8 cellular contexts compared by ENCODE assay signal in genomic region chr9:35749515-35750255, GRCh38. TPM values are rescaled to one million over a fixed set of nuclear protein-coding genes. Genes with fewer than 3 reads are reported as not detected.
DNase-seq lines count a peak whose midpoint lies in the region; ATAC-seq, FAIRE-seq and TF ChIP-seq lines count a peak whose summit lies in the region.

No MANE protein-coding gene starts in this region.

- H3K4me3 ChIP-seq in GM23338: peak overlapping the region; percentile 100
- H3K4me3 ChIP-seq in fibroblast of pulmonary artery (replicated peaks; ENCODE audit: low read depth, low read length): peak overlapping the region; percentile 94

- H3K4me2 ChIP-seq in GM23338: peak overlapping the region; percentile 99

- H3K4me1 ChIP-seq in GM23338 (ENCODE audit: insufficient read depth): peaks cover 30% of the 10 kb centered on the region

- peaks cover 24% of the 10 kb centered on the region for H3K4me1 Mint-ChIP-seq in GM23338
- peaks cover 49% of the 10 kb centered on the region for H3K4me1 Mint-ChIP-seq in activated T-cell treated with anti-CD3 and anti-CD28 coated beads, Interleukin-2, amount 50 U/mL, for 72 hours (ENCODE audit: low read depth)

- H3K79me2 ChIP-seq in GM23338 (replicated peaks; ENCODE audit: insufficient read depth): peaks cover 40% of the 10 kb centered on the region

- peak overlapping the region; percentile 90 for H3K4me3 Mint-ChIP-seq in GM23338
- peak overlapping the region; percentile 97 for H3K4me3 Mint-ChIP-seq in activated T-cell treated with anti-CD3 and anti-CD28 coated beads, Interleukin-2, amount 50 U/mL, for 72 hours

- peak; percentile 46 for ATAC-seq in GM23338
- peak; percentile 62 for ATAC-seq in activated T-cell treated with anti-CD3 and anti-CD28 coated beads, Interleukin-2, amount 50 U/mL, for 72 hours (replicated peaks in 1 of 2)

- TF ChIP-seq CTCF in GM10266 (IDR thresholded peaks at IDR 0.05; ENCODE audit: control insufficient read depth, insufficient read depth, low read depth, missing control alignments) (no peak), GM23338 (conservative IDR thresholded peaks at IDR 0.05; ENCODE audit: low read depth in 2 of 2) (no peak), fibroblast of pulmonary artery (IDR thresholded peaks at IDR 0.05; ENCODE audit: low read length, missing control alignments) (no peak)

- H3F3A ChIP-seq in GM23338 (replicated peaks; ENCODE audit: low read depth): peaks cover 13% of the 10 kb centered on the region

- no peaks in the 10 kb centered on the region for H3K27me3 ChIP-seq in GM23338 (ENCODE audit: insufficient read depth)

- H3K27me3 Mint-ChIP-seq in GM23338 (ENCODE audit: insufficient read depth, low read depth, poor library complexity): peaks cover 6% of the 10 kb centered on the region
- H3K27me3 Mint-ChIP-seq in activated T-cell treated with anti-CD3 and anti-CD28 coated beads, Interleukin-2, amount 50 U/mL, for 72 hours (ENCODE audit: low read depth): no peaks in the 10 kb centered on the region

- H3K9me2 ChIP-seq in GM23338 (ENCODE audit: insufficient read depth): no peaks in the 10 kb centered on the region

- H3K27ac ChIP-seq in GM23338 (ENCODE audit: low read depth): 0 out of 2 replicates have a peak overlapping the region, but pooled peaks have one; percentile 55

- peak overlapping the region; percentile 88 for H3K27ac Mint-ChIP-seq in GM23338
- peak overlapping the region; percentile 89 for H3K27ac Mint-ChIP-seq in activated T-cell treated with anti-CD3 and anti-CD28 coated beads, Interleukin-2, amount 50 U/mL, for 72 hours

- FAIRE-seq in HTR-8/SVneo (lab: Jason Lieb, UNC): no peak

- DNase-seq in GM10266 (ENCODE audit: extremely low spot score): peak; percentile 48
- peak; percentile 70 for DNase-seq in GM23338 (ENCODE audit: low spot score)
- peak; percentile 55 for DNase-seq in NAMALWA (ENCODE audit: low spot score)
- DNase-seq in activated T-cell treated with anti-CD3 and anti-CD28 coated beads, Interleukin-2, amount 50 U/mL, for 72 hours: peak; percentile 62 to 63
- no peak for DNase-seq in fibroblast of pulmonary artery (ENCODE audit: low read depth)
- peak in 30 of 56 donors; percentile 19 to 73 (median 50) for DNase-seq in nucleus accumbens (lab: John Stamatoyannopoulos, UW)
- no peak for DNase-seq in HTR-8/SVneo (ENCODE audit: insufficient read length, low spot score)
- DNase-seq in AG08396 (ENCODE audit: low spot score): no peak

- H4K20me1 ChIP-seq in GM23338 (replicated peaks; ENCODE audit: insufficient read depth): peaks cover 30% of the 10 kb centered on the region

- no peaks in the 10 kb centered on the region for H3K9me3 Mint-ChIP-seq in GM23338
- H3K9me3 Mint-ChIP-seq in activated T-cell treated with anti-CD3 and anti-CD28 coated beads, Interleukin-2, amount 50 U/mL, for 72 hours: no peaks in the 10 kb centered on the region

- H2AFZ ChIP-seq in GM23338: peak overlapping the region; percentile 97

- peaks cover 8% of the 10 kb centered on the region for H3K36me3 ChIP-seq in GM23338 (ENCODE audit: insufficient read depth)

- peaks cover 36% of the 10 kb centered on the region for H3K36me3 Mint-ChIP-seq in GM23338 (ENCODE audit: low read depth)
- peaks cover 2 to 5% of the 10 kb centered on the region in 2 donors for H3K36me3 Mint-ChIP-seq in activated T-cell treated with anti-CD3 and anti-CD28 coated beads, Interleukin-2, amount 50 U/mL, for 72 hours (ENCODE audit: insufficient read depth in 2 of 2)

TF ChIP-seq in GM23338, 12 proteins besides CTCF, POLR2A, EP300 and RAD21 (continues in another document):
- TF ChIP-seq JUNB (IDR thresholded peaks at IDR 0.05; ENCODE audit: unreplicated experiment): no peak
- TF ChIP-seq ETS1 (IDR thresholded peaks at IDR 0.05): no peak
- TF ChIP-seq ZNF114 (CRISPR knock-in tag; IDR thresholded peaks at IDR 0.05): no peak
- TF ChIP-seq REST (IDR thresholded peaks at IDR 0.05; ENCODE audit: unreplicated experiment): no peak
- TF ChIP-seq STAT1 (IDR thresholded peaks at IDR 0.05; ENCODE audit: unreplicated experiment): no peak
- no peak for TF ChIP-seq POLR2AphosphoS5 (IDR thresholded peaks at IDR 0.05; ENCODE audit: low read depth)

RNA-seq across cellular contexts. Expression of gene RGP1, which starts 0.6 kb away (rescaled TPM):
- total RNA-seq in GM23338 (2014; rRNA removed; shearing (Covaris generic)): 12.9 and 16.0 TPM in 2 replicates
- 2.7 and 2.8 TPM in 2 replicates for polyA plus RNA-seq in GM23338 (2016; fragmentation: Nextera tagmentation; extraction: Ambion mirVana)
- total RNA-seq in activated T-cell treated with anti-CD3 and anti-CD28 coated beads, Interleukin-2, amount 50 U/mL, for 72 hours: 10 to 100 TPM; 32.5 TPM

RNA-seq across cellular contexts. Expression of gene GBA2, which starts 0.7 kb away (rescaled TPM):
- total RNA-seq in GM23338 (2014; rRNA removed; shearing (Covaris generic)): 80.1 and 80.2 TPM in 2 replicates
- 32.1 and 32.8 TPM in 2 replicates for polyA plus RNA-seq in GM23338 (2016; fragmentation: Nextera tagmentation; extraction: Ambion mirVana)
- 10 to 100 TPM; 37.7 to 38.4 TPM for total RNA-seq in activated T-cell treated with anti-CD3 and anti-CD28 coated beads, Interleukin-2, amount 50 U/mL, for 72 hours

RNA-seq across cellular contexts. Expression of gene MSMP, which starts 4.4 kb away (rescaled TPM):
- not detected in 2 replicates for total RNA-seq in GM23338 (2014; rRNA removed; shearing (Covaris generic))
- 0.57 and 0.81 TPM in 2 replicates for polyA plus RNA-seq in GM23338 (2016; fragmentation: Nextera tagmentation; extraction: Ambion mirVana)
- total RNA-seq in activated T-cell treated with anti-CD3 and anti-CD28 coated beads, Interleukin-2, amount 50 U/mL, for 72 hours: not detected

RNA-seq across cellular contexts. Expression of gene CREB3, which starts 17.2 kb away (rescaled TPM):
- 24.9 and 32.4 TPM in 2 replicates for total RNA-seq in GM23338 (2014; rRNA removed; shearing (Covaris generic))
- 19.2 and 20.3 TPM in 2 replicates for polyA plus RNA-seq in GM23338 (2016; fragmentation: Nextera tagmentation; extraction: Ambion mirVana)
- total RNA-seq in activated T-cell treated with anti-CD3 and anti-CD28 coated beads, Interleukin-2, amount 50 U/mL, for 72 hours: 10 to 100 TPM; 30.7 to 33.1 TPM

RNA-seq across cellular contexts. Expression of gene TLN1, which starts 17.7 kb away (rescaled TPM):
- 116 and 120 TPM in 2 replicates for total RNA-seq in GM23338 (2014; rRNA removed; shearing (Covaris generic))
- polyA plus RNA-seq in GM23338 (2016; fragmentation: Nextera tagmentation; extraction: Ambion mirVana): 21.5 and 26.0 TPM in 2 replicates
- total RNA-seq in activated T-cell treated with anti-CD3 and anti-CD28 coated beads, Interleukin-2, amount 50 U/mL, for 72 hours: 100 to 1,000 TPM; 200 to 235 TPM

Comparison
In these comparisons a context has a peak if more than half of its experiments do, and no peak if none do; other contexts are left out.
1. DNase-seq: peak in GM10266 (single experiment), GM23338 (single experiment), NAMALWA (single experiment), activated T-cell treated with anti-CD3 and anti-CD28 coated beads, Interleukin-2, amount 50 U/mL, for 72 hours (2 of 2) and nucleus accumbens (30 of 56); none in fibroblast of pulmonary artery (single experiment), HTR-8/SVneo (single experiment) and AG08396 (single experiment).